In the genomic region with DNA sequence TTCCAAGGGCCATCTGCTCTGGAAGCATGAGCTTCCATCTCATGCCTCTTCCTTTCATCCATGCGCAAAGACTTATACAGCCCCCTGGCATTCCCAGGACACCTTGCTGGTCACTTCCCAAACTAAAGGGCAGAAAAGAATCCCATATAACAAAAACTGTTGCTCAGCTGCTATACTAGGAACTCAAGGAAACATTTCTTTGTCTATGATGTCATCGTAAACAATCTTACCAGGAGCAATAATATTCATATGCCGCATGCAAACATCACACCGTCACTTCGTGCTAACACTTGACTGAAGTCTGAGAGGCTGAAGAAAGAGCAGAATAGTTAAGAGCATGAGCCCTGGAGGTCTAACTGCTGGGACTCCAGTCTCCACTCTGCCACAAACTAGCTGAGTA, we compare ENCODE assay signal across 35 cellular contexts. TPM values are rescaled to one million over a fixed set of nuclear protein-coding genes. Genes with fewer than 3 reads are reported as not detected.
"Had no signal": no experiment of that assay in that cellular context is flagged by ENCODE, and none has a peak within 500 bp of the region (broad histone marks: within the 10 kb centered on the region; RNA-seq: fewer than 3 reads in every experiment).

No MANE protein-coding gene starts in this region.

- H3K9me3 ChIP-seq: adrenal gland, ascending aorta had no signal

- H3K4me3 ChIP-seq: adrenal gland, ascending aorta, cardiac muscle cell had no signal

- H3K27ac ChIP-seq: adrenal gland, ascending aorta, cardiac muscle cell, VCaP had no signal

- DNase-seq: activated B cell treated with CpG ODN at 0.5 μM for 24 hours; activated CD4-positive, alpha-beta memory T cell treated with anti-CD3 and anti-CD28 coated beads for 36 hours; activated CD4-positive, alpha-beta T cell treated with anti-CD3 and anti-CD28 coated beads for 4 hours; activated CD4-positive, alpha-beta T cell treated with anti-CD3 and anti-CD28 coated beads, Interleukin-2, amount 10 ng/mL, durations not matched to agents 24 days and 14 days; activated CD4-positive, alpha-beta T cell treated with anti-CD3 and anti-CD28 coated beads, Interleukin-2, amount 50 U/mL, for 1 hour; activated CD4-positive, alpha-beta T cell treated with anti-CD3 and anti-CD28 coated beads, Interleukin-2, amount 50 U/mL, for 4 hours; activated CD4-positive, CD25-positive, alpha-beta regulatory T cell treated with anti-CD3 and anti-CD28 coated beads, Interleukin-2, amount 50 U/mL, for 72 hours; activated CD8-positive, alpha-beta memory T cell treated with anti-CD3 and anti-CD28 coated beads, Interleukin-2, amount 50 U/mL, for 4 hours; activated CD8-positive, alpha-beta T cell treated with anti-CD3 and anti-CD28 coated beads for 36 hours; activated effector memory CD4-positive, alpha-beta T cell treated with anti-CD3 and anti-CD28 coated beads, Interleukin-2, amount 50 U/mL, for 16 hours; activated gamma-delta T cell treated with Interleukin-2 at 50 U/mL for 16 hours; activated naive CD4-positive, alpha-beta T cell; activated naive CD4-positive, alpha-beta T cell treated with anti-CD3 and anti-CD28 coated beads for 36 hours; activated naive CD4-positive, alpha-beta T cell treated with anti-CD3 and anti-CD28 coated beads, Interleukin-2, amount 50 U/mL, for 16 hours; activated naive CD8-positive, alpha-beta T cell treated with anti-CD3 and anti-CD28 coated beads for 36 hours; activated T-cell treated with anti-CD3 and anti-CD28 coated beads for 4 hours; activated T-cell treated with anti-CD3 and anti-CD28 coated beads, Interleukin-2, amount 50 U/mL, for 1 hour; activated T-cell treated with anti-CD3 and anti-CD28 coated beads, Interleukin-2, amount 50 U/mL, for 4 hours; activated T-cell treated with anti-CD3 and anti-CD28 coated beads, Interleukin-2, amount 50 U/mL, for 72 hours; adrenal gland; amygdala; anterior cingulate cortex; central memory CD4-positive, alpha-beta T cell; T-helper 1 cell; T-helper 2 cell; T-helper 9 cell had no signal

- H3K36me3 ChIP-seq: adrenal gland, ascending aorta, cardiac muscle cell had no signal

- H3K36me3 Mint-ChIP-seq: activated CD4-positive, alpha-beta memory T cell treated with anti-CD3 and anti-CD28 coated beads for 36 hours; activated naive CD4-positive, alpha-beta T cell treated with anti-CD3 and anti-CD28 coated beads, Interleukin-2, amount 50 U/mL, for 72 hours; activated naive CD8-positive, alpha-beta T cell treated with anti-CD3 and anti-CD28 coated beads for 36 hours; brain had no signal

- H3K9me3 Mint-ChIP-seq: activated B cell treated with CpG ODN at 0.5 μM for 24 hours; activated CD4-positive, alpha-beta memory T cell treated with anti-CD3 and anti-CD28 coated beads for 36 hours; activated CD4-positive, alpha-beta T cell treated with anti-CD3 and anti-CD28 coated beads, Interleukin-2, amount 10 ng/mL, durations not matched to agents 24 days and 14 days; activated CD8-positive, alpha-beta T cell treated with anti-CD3 and anti-CD28 coated beads for 36 hours; activated naive CD4-positive, alpha-beta T cell treated with anti-CD3 and anti-CD28 coated beads for 36 hours; activated naive CD4-positive, alpha-beta T cell treated with anti-CD3 and anti-CD28 coated beads, Interleukin-2, amount 50 U/mL, for 72 hours; activated naive CD8-positive, alpha-beta T cell treated with anti-CD3 and anti-CD28 coated beads for 36 hours; activated T-cell treated with anti-CD3 and anti-CD28 coated beads, Interleukin-2, amount 50 U/mL, for 4 hours; activated T-cell treated with anti-CD3 and anti-CD28 coated beads, Interleukin-2, amount 50 U/mL, for 72 hours; activated T-helper 1 cell treated with anti-CD3 and anti-CD28 coated beads, Interleukin-12 subunit alpha, Interleukin-12 subunit beta, Interleukin-2, Interleukin-4 antibody, amounts not matched to agents 30 ng/mL and 10 ng/mL and 1 ng/mL, durations not matched to agents 14 hours and 24 hours and 36 hours; activated T-helper 17 cell treated with anti-CD3 and anti-CD28 coated beads, Interleukin-2, amount 50 U/mL, for 72 hours; T-helper 1 cell treated with Interleukin-12 subunit alpha and Interleukin-12 subunit beta and Interleukin-4 antibody, amounts not matched to agents 30 μg/mL and 1 μg/mL, for 36 hours; T-helper 2 cell treated with Interferon-gamma antibody and Interleukin-4, amounts not matched to agents 5 μg/mL and 100 μg/mL, for 36 hours had no signal

- H3K27ac Mint-ChIP-seq: activated B cell treated with CpG ODN at 0.5 μM for 24 hours; activated CD4-positive, alpha-beta memory T cell treated with anti-CD3 and anti-CD28 coated beads for 36 hours; activated CD4-positive, alpha-beta T cell treated with anti-CD3 and anti-CD28 coated beads, Interleukin-2, amount 10 ng/mL, durations not matched to agents 24 days and 14 days; activated CD8-positive, alpha-beta T cell treated with anti-CD3 and anti-CD28 coated beads for 36 hours; activated naive CD4-positive, alpha-beta T cell treated with anti-CD3 and anti-CD28 coated beads for 36 hours; activated naive CD4-positive, alpha-beta T cell treated with anti-CD3 and anti-CD28 coated beads, Interleukin-2, amount 50 U/mL, for 72 hours; activated naive CD8-positive, alpha-beta T cell treated with anti-CD3 and anti-CD28 coated beads for 36 hours; activated T-cell treated with anti-CD3 and anti-CD28 coated beads, Interleukin-2, amount 50 U/mL, for 72 hours; activated T-helper 1 cell treated with anti-CD3 and anti-CD28 coated beads, Interleukin-12 subunit alpha, Interleukin-12 subunit beta, Interleukin-2, Interleukin-4 antibody, amounts not matched to agents 30 ng/mL and 10 ng/mL and 1 ng/mL, durations not matched to agents 14 hours and 24 hours and 36 hours; activated T-helper 17 cell treated with anti-CD3 and anti-CD28 coated beads, Interleukin-2, amount 50 U/mL, for 72 hours; brain; T-helper 1 cell treated with Interleukin-12 subunit alpha and Interleukin-12 subunit beta and Interleukin-4 antibody, amounts not matched to agents 30 μg/mL and 1 μg/mL, for 36 hours; T-helper 2 cell treated with Interferon-gamma antibody and Interleukin-4, amounts not matched to agents 5 μg/mL and 100 μg/mL, for 36 hours had no signal

- H3K4me1 Mint-ChIP-seq: activated naive CD8-positive, alpha-beta T cell treated with anti-CD3 and anti-CD28 coated beads for 36 hours had no signal

- H3K27me3 Mint-ChIP-seq: activated naive CD8-positive, alpha-beta T cell treated with anti-CD3 and anti-CD28 coated beads for 36 hours; brain had no signal

- H3K4me1 ChIP-seq: adrenal gland, ascending aorta had no signal

- H3K4me3 Mint-ChIP-seq: activated B cell treated with CpG ODN at 0.5 μM for 24 hours; activated CD4-positive, alpha-beta memory T cell treated with anti-CD3 and anti-CD28 coated beads for 36 hours; activated CD4-positive, alpha-beta T cell treated with anti-CD3 and anti-CD28 coated beads, Interleukin-2, amount 10 ng/mL, durations not matched to agents 24 days and 14 days; activated CD8-positive, alpha-beta T cell treated with anti-CD3 and anti-CD28 coated beads for 36 hours; activated naive CD4-positive, alpha-beta T cell treated with anti-CD3 and anti-CD28 coated beads for 36 hours; activated naive CD8-positive, alpha-beta T cell treated with anti-CD3 and anti-CD28 coated beads for 36 hours; activated T-cell treated with anti-CD3 and anti-CD28 coated beads, Interleukin-2, amount 50 U/mL, for 4 hours; activated T-cell treated with anti-CD3 and anti-CD28 coated beads, Interleukin-2, amount 50 U/mL, for 72 hours; activated T-helper 1 cell treated with anti-CD3 and anti-CD28 coated beads, Interleukin-12 subunit alpha, Interleukin-12 subunit beta, Interleukin-2, Interleukin-4 antibody, amounts not matched to agents 30 ng/mL and 10 ng/mL and 1 ng/mL, durations not matched to agents 14 hours and 24 hours and 36 hours; activated T-helper 17 cell treated with anti-CD3 and anti-CD28 coated beads, Interleukin-2, amount 50 U/mL, for 72 hours; brain; T-helper 1 cell treated with Interleukin-12 subunit alpha and Interleukin-12 subunit beta and Interleukin-4 antibody, amounts not matched to agents 30 μg/mL and 1 μg/mL, for 36 hours; T-helper 2 cell treated with Interferon-gamma antibody and Interleukin-4, amounts not matched to agents 5 μg/mL and 100 μg/mL, for 36 hours had no signal

- ATAC-seq: activated CD8-positive, alpha-beta T cell treated with anti-CD3 and anti-CD28 coated beads for 36 hours; activated naive CD4-positive, alpha-beta T cell treated with anti-CD3 and anti-CD28 coated beads, Interleukin-2, amount 50 U/mL, for 72 hours; activated T-cell treated with anti-CD3 and anti-CD28 coated beads, Interleukin-2, amount 50 U/mL, for 4 hours; activated T-cell treated with anti-CD3 and anti-CD28 coated beads, Interleukin-2, amount 50 U/mL, for 72 hours; activated T-helper 17 cell treated with anti-CD3 and anti-CD28 coated beads, Interleukin-2, amount 50 U/mL, for 72 hours had no signal

RNA-seq across cellular contexts. Expression of gene CDKN3, which starts 50.5 kb away (rescaled TPM):
- total RNA-seq: ascending aorta had no signal
